Comparison of ENCODE assay signal across 1 cellular context in the genomic region with DNA sequence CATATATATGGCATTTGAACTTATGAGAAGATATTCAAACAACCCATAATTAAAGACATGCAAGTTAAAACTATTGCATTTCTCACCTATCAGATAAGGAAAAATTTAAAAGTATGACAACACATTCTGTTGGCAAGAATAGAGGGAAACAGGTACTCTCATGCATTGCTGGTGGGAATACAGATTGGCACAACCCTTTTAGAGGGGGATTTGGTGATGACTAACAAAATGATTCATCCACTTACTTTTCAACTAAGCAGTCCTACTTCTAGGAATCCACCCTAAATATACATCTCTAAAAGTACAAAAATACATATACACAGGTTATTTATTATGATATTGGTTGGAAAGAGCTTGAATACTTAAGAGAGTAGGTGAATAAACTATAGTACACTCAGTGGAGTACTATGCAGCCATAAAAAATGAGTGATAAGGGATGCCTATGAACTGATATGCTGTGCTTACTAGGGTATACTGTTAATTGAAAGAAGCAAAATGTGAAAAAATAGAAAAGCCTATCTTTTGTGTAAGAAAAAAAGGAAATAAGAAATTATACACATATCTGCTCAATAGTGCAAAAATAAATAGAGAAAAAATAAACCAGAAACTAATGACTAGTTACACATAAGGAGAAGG.
TF ChIP-seq lines count a peak whose summit lies in the region.

No MANE protein-coding gene starts in this region.

TF ChIP-seq in A549, 52 proteins besides CTCF, POLR2A, EP300 and RAD21:
- TF ChIP-seq HEYL (CRISPR knock-in tag; IDR thresholded peaks at IDR 0.05) (no peak), KDM5A (IDR thresholded peaks at IDR 0.05) (no peak), FOSB (CRISPR knock-in tag; IDR thresholded peaks at IDR 0.05) (no peak), ZC3H11A (IDR thresholded peaks at IDR 0.05) (no peak), CHD4 (IDR thresholded peaks at IDR 0.05; ENCODE audit: borderline replicate concordance) (no peak), ZFP36 (IDR thresholded peaks at IDR 0.05; ENCODE audit: borderline replicate concordance, partially characterized antibody) (no peak), ESRRA (IDR thresholded peaks at IDR 0.05; ENCODE audit: borderline replicate concordance, low read length) (no peak), RARB (CRISPR knock-in tag; IDR thresholded peaks at IDR 0.05) (no peak)
